ENCODE assay signal across 8 cellular contexts in the genomic region with DNA sequence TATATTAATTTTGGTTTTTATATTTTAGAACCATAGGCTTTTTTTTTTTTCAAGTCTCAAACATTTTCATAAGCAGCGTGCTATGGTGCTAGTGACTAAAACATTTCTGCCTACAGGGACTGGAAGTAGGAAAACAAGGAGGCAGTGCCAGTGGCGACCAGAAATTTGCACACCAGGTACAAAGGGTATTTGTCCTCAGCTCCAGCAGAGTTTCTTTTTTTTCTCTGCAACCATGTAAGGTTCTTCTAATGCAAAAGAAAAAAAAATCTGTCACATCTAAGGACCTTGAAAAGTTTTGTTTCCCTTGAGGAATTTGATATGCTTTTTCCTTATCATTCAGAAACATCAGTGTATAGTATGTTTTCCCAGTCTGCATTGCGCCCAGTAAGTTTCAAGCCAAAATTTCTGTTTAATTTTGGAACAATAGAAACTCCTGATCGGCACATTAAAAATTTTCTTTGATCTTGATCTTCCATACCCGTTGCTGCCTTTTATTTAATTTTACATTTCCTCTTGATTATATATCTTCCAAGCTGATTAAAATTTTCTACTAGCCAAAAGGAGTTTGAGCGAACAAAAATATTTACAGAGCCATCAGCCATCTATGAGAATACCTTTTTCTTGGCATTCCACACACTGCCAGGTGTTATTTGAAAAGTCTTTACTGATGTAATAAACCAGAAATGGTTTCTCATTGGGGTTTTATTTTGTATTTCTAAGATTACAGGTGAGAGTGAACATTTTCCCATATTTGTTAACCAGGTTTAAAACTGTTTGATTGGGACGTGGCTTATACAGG.
DNase-seq lines count a peak whose midpoint lies in the region; ATAC-seq and TF ChIP-seq lines count a peak whose summit lies in the region.

No MANE protein-coding gene starts in this region.

- H3K4me3 ChIP-seq in HL-60 (replicated peaks; ENCODE audit: insufficient read depth, low read length) (peak overlapping the region; percentile 68), SK-N-MC (peak overlapping the region; percentile 88), foreskin fibroblast (ENCODE audit: low read depth in 1 of 2, low read length in 2 of 2) (peak overlapping the region; percentile 66 to 71), skin epidermis (peak overlapping the region; percentile 73 to 99 (median 94))

- H3K27ac ChIP-seq in HL-60 (replicated peaks) (peak overlapping the region; percentile 50), SK-N-MC (peak overlapping the region; percentile 74), skin epidermis (peak overlapping the region in 19 of 21 experiments; percentile 52 to 95 (median 83))

- H3K27me3 ChIP-seq in HL-60 (ENCODE audit: insufficient read depth, poor library complexity, severe bottlenecking), result no peaks in the 10 kb centered on the region

- peak overlapping the region; percentile 79 for H3K9ac ChIP-seq in SK-N-MC (ENCODE audit: insufficient read length)

- ATAC-seq in HG03342 (IDR thresholded peaks at IDR 0.05; ENCODE audit: unreplicated experiment) (no peak), GM21367 (IDR thresholded peaks at IDR 0.05; ENCODE audit: unreplicated experiment) (no peak)

- H3K36me3 ChIP-seq in SK-N-MC (ENCODE audit: insufficient read depth, low read length), result no peaks in the 10 kb centered on the region

- DNase-seq in HL-60 (ENCODE audit: low read depth in 1 of 2, low spot score in 1 of 2) (no peak), SK-N-MC (ENCODE audit: low read depth, low spot score) (no peak), foreskin fibroblast (no peak), HK-2 (ENCODE audit: unreplicated experiment) (no peak), NCI-H446 (lab: John Stamatoyannopoulos, UW) (no peak)

- H3K9me3 ChIP-seq in SK-N-MC (ENCODE audit: low read depth, low read length), result no peaks in the 10 kb centered on the region

- no peak for TF ChIP-seq CTCF in HL-60 (IDR thresholded peaks at IDR 0.05; ENCODE audit: insufficient read depth, low read length)
- TF ChIP-seq CTCF in foreskin fibroblast (IDR thresholded peaks at IDR 0.05; ENCODE audit: low read depth, low read length), result no peak
